Comparison of ENCODE assay signal across 18 cellular contexts in genomic region chr9:2761424-2761823, GRCh38. TPM values are rescaled to one million over a fixed set of nuclear protein-coding genes. Genes with fewer than 3 reads are reported as not detected.
DNase-seq lines count a peak whose midpoint lies in the region; ATAC-seq and TF ChIP-seq lines count a peak whose summit lies in the region.
"Had no signal": no experiment of that assay in that cellular context is flagged by ENCODE, and none has a peak within 500 bp of the region (broad histone marks: within the 10 kb centered on the region; RNA-seq: fewer than 3 reads in every experiment).

No MANE protein-coding gene starts in this region.

- DNase-seq in DMS53 (lab: John Stamatoyannopoulos, UW): no peak
- no peak for DNase-seq in ovary
- DNase-seq in GM10266 (ENCODE audit: extremely low spot score): no peak
- no peak for DNase-seq in activated naive CD4-positive, alpha-beta T cell treated with anti-CD3 and anti-CD28 coated beads, Interleukin-2, amount 50 U/mL, for 16 hours
- DNase-seq: activated CD8-positive, alpha-beta memory T cell treated with anti-CD3 and anti-CD28 coated beads for 24 hours; activated naive CD8-positive, alpha-beta T cell treated with anti-CD3 and anti-CD28 coated beads, Interleukin-2, amount 50 U/mL, for 24 hours; CD4-positive, alpha-beta memory T cell; colonic mucosa; NCI-H226 had no signal

- peaks cover 9% of the 10 kb centered on the region for H3K4me1 ChIP-seq in ovary (ENCODE audit: insufficient read depth)
- H3K4me1 ChIP-seq: colonic mucosa had no signal

- no peak overlapping the region for H3K4me3 ChIP-seq in ovary
- H3K4me3 ChIP-seq: colonic mucosa had no signal

- H3K27me3 ChIP-seq in ovary: no peaks in the 10 kb centered on the region
- H3K27me3 ChIP-seq: colonic mucosa had no signal

- TF ChIP-seq CTCF in nephron (IDR thresholded peaks at IDR 0.05; ENCODE audit: unreplicated experiment in 3 of 3) (no peak), ovary (IDR thresholded peaks at IDR 0.05) (no peak), GM10266 (IDR thresholded peaks at IDR 0.05; ENCODE audit: control insufficient read depth, insufficient read depth, low read depth, missing control alignments) (no peak)

- no peak for TF ChIP-seq POLR2A in ovary (IDR thresholded peaks at IDR 0.05)

- no peaks in the 10 kb centered on the region for H3K27me3 Mint-ChIP-seq in nephron (ENCODE audit: low read depth)
- H3K27me3 Mint-ChIP-seq: activated naive CD8-positive, alpha-beta T cell treated with anti-CD3 and anti-CD28 coated beads, Interleukin-2, amount 50 U/mL, for 24 hours; CD4-positive, alpha-beta memory T cell had no signal

- no peaks in the 10 kb centered on the region for H3K9me3 Mint-ChIP-seq in nephron
- H3K9me3 Mint-ChIP-seq: activated naive CD8-positive, alpha-beta T cell treated with anti-CD3 and anti-CD28 coated beads, Interleukin-2, amount 50 U/mL, for 24 hours; CD4-positive, alpha-beta memory T cell; T-helper 2 cell treated with Interferon-gamma antibody and Interleukin-4, amounts not matched to agents 5 μg/mL and 100 μg/mL, for 36 hours had no signal

- peaks cover 40% of the 10 kb centered on the region for H3K4me1 Mint-ChIP-seq in nephron

- no peaks in the 10 kb centered on the region for H3K36me3 ChIP-seq in ovary
- H3K36me3 ChIP-seq: colonic mucosa had no signal

- WGBS in ovary, 3 donors: 49 to 68% (median 63%) methylated on average over 4 of the region's 4 CpGs

- peaks cover 17% of the 10 kb centered on the region for H3K36me3 Mint-ChIP-seq in nephron (ENCODE audit: low read depth)

- no peak for TF ChIP-seq EP300 in ovary (IDR thresholded peaks at IDR 0.05)

- no peaks in the 10 kb centered on the region for H3K9me3 ChIP-seq in ovary
- H3K9me3 ChIP-seq: colonic mucosa had no signal

- ATAC-seq in GM19351 (IDR thresholded peaks at IDR 0.05; ENCODE audit: unreplicated experiment) (peak; percentile 49), HG02642 (IDR thresholded peaks at IDR 0.05; ENCODE audit: poor library complexity, unreplicated experiment) (peak; percentile 71), HG03442 (IDR thresholded peaks at IDR 0.05; ENCODE audit: unreplicated experiment) (peak; percentile 36)
- ATAC-seq: activated naive CD8-positive, alpha-beta T cell treated with anti-CD3 and anti-CD28 coated beads, Interleukin-2, amount 50 U/mL, for 24 hours; right cardiac atrium had no signal

- intact Hi-C loops in ovary (cut with DNase I): no loop called here

- H3K27ac ChIP-seq in ovary: no peak overlapping the region
- H3K27ac ChIP-seq: colonic mucosa, RWPE1 had no signal

- no peak overlapping the region for H3K4me3 Mint-ChIP-seq in nephron
- H3K4me3 Mint-ChIP-seq: activated naive CD8-positive, alpha-beta T cell treated with anti-CD3 and anti-CD28 coated beads, Interleukin-2, amount 50 U/mL, for 24 hours; CD4-positive, alpha-beta memory T cell; T-helper 2 cell treated with Interferon-gamma antibody and Interleukin-4, amounts not matched to agents 5 μg/mL and 100 μg/mL, for 36 hours had no signal

- peak overlapping the region in 2 of 3 experiments; percentile 21 to 87 for H3K27ac Mint-ChIP-seq in nephron
- H3K27ac Mint-ChIP-seq: activated naive CD8-positive, alpha-beta T cell treated with anti-CD3 and anti-CD28 coated beads, Interleukin-2, amount 50 U/mL, for 24 hours; CD4-positive, alpha-beta memory T cell; T-helper 2 cell treated with Interferon-gamma antibody and Interleukin-4, amounts not matched to agents 5 μg/mL and 100 μg/mL, for 36 hours had no signal

RNA-seq across cellular contexts. Expression of gene KCNV2, which starts 44.1 kb away (rescaled TPM):
- not detected for total RNA-seq in ovary
- not detected for polyA plus RNA-seq in ovary
- total RNA-seq: CD4-positive, alpha-beta memory T cell; colonic mucosa; G401; right cardiac atrium; temporal lobe had no signal
- polyA plus RNA-seq: CD4-positive, alpha-beta memory T cell; right cardiac atrium had no signal
